18 cellular contexts compared by ENCODE assay signal in genomic region chr11:80515097-80515496, GRCh38.
A peak's percentile ranks its signal among the peaks of the same experiment; 100 is the strongest.
DNase-seq lines count a peak whose midpoint lies in the region; ATAC-seq and TF ChIP-seq lines count a peak whose summit lies in the region.
"Had no signal": no experiment of that assay in that cellular context is flagged by ENCODE, and none has a peak within 500 bp of the region (broad histone marks: within the 10 kb centered on the region; RNA-seq: fewer than 3 reads in every experiment).

No MANE protein-coding gene starts in this region.

- H3K27me3 Mint-ChIP-seq in nephron (ENCODE audit: low read depth), result peaks cover 28% of the 10 kb centered on the region
- H3K27me3 Mint-ChIP-seq: CD4-positive, CD25-positive, alpha-beta regulatory T cell had no signal

- H3K36me3 Mint-ChIP-seq in nephron (ENCODE audit: low read depth), result no peaks in the 10 kb centered on the region
- H3K36me3 Mint-ChIP-seq: CD4-positive, CD25-positive, alpha-beta regulatory T cell had no signal

- H3K27ac ChIP-seq in caudate nucleus (ENCODE audit: low read depth, low read length), result no peak overlapping the region

- TF ChIP-seq CTCF in nephron (IDR thresholded peaks at IDR 0.05; ENCODE audit: unreplicated experiment in 3 of 3), result no peak

- H3K4me1 Mint-ChIP-seq in nephron, result peaks cover 31% of the 10 kb centered on the region
- H3K4me1 Mint-ChIP-seq: CD4-positive, CD25-positive, alpha-beta regulatory T cell had no signal

- H3K4me3 Mint-ChIP-seq in nephron, result peak overlapping the region in 1 of 3 experiments; percentile 15
- H3K4me3 Mint-ChIP-seq: CD4-positive, CD25-positive, alpha-beta regulatory T cell; T-helper 1 cell treated with Interleukin-12 subunit alpha and Interleukin-12 subunit beta and Interleukin-4 antibody, amounts not matched to agents 30 μg/mL and 1 μg/mL, for 36 hours had no signal

- H3K27ac Mint-ChIP-seq in nephron, result peak overlapping the region; percentile 5 to 26 (median 7)
- H3K27ac Mint-ChIP-seq: CD4-positive, CD25-positive, alpha-beta regulatory T cell; T-helper 1 cell treated with Interleukin-12 subunit alpha and Interleukin-12 subunit beta and Interleukin-4 antibody, amounts not matched to agents 30 μg/mL and 1 μg/mL, for 36 hours had no signal

- peak; percentile 49 for ATAC-seq in GM18511 (IDR thresholded peaks at IDR 0.05; ENCODE audit: unreplicated experiment)
- peak; percentile 76 for ATAC-seq in GM21529 (IDR thresholded peaks at IDR 0.05; ENCODE audit: unreplicated experiment)
- ATAC-seq in HG03354 (IDR thresholded peaks at IDR 0.05; ENCODE audit: poor library complexity, severe bottlenecking, unreplicated experiment), result peak; percentile 46
- ATAC-seq in left lobe of liver, result no peak

- no peak for DNase-seq in caudate nucleus (lab: John Stamatoyannopoulos, UW)
- DNase-seq in NK-92 treated with Interleukin-12 subunit alpha and Interleukin-12 subunit beta, amount 100 ng/mL, for 24 hours (lab: John Stamatoyannopoulos, UW), result no peak
- no peak for DNase-seq in left lobe of liver (ENCODE audit: low spot score)
- DNase-seq: ACHN; CD4-positive, CD25-positive, alpha-beta regulatory T cell; DMS53; H7; Karpas-422; NCI-H1417; NCI-H1930; NCI-H510A; NCI-H82; SHP77 treated with DMSO at 0.1 percent for 48 hours had no signal

- H3K9me3 Mint-ChIP-seq in nephron, result peaks cover 4% of the 10 kb centered on the region
